Comparison of ENCODE assay signal across 8 cellular contexts in genomic region chr3:42556089-42556632, GRCh38. TPM values are rescaled to one million over a fixed set of nuclear protein-coding genes. Genes with fewer than 3 reads are reported as not detected.
A peak's percentile ranks its signal among the peaks of the same experiment; 100 is the strongest.
DNase-seq lines count a peak whose midpoint lies in the region; ATAC-seq and FAIRE-seq lines count a peak whose summit lies in the region.
"Had no signal": no experiment of that assay in that cellular context is flagged by ENCODE, and none has a peak within 500 bp of the region (broad histone marks: within the 10 kb centered on the region; RNA-seq: fewer than 3 reads in every experiment).

No MANE protein-coding gene starts in this region.

- no peaks in the 10 kb centered on the region for H3K4me1 ChIP-seq in small intestine (ENCODE audit: control insufficient read depth in 2 of 2, insufficient read depth in 1 of 2, low read depth in 1 of 2, low read length in 1 of 2)

- no peaks in the 10 kb centered on the region for H3K9me3 Mint-ChIP-seq in activated T-cell treated with anti-CD3 and anti-CD28 coated beads, Interleukin-2, amount 50 U/mL, for 72 hours

- no peak for FAIRE-seq in small intestine (lab: Jason Lieb, UNC)

- DNase-seq in activated T-cell treated with anti-CD3 and anti-CD28 coated beads, Interleukin-2, amount 50 U/mL, for 72 hours = peak; percentile 40 to 53
- peak; percentile 33 for DNase-seq in small intestine
- DNase-seq in NCI-H526 treated with DMSO at 0.1 percent for 48 hours (lab: John Stamatoyannopoulos, UW) = no peak
- no peak for DNase-seq in Kasumi-1 (lab: John Stamatoyannopoulos, UW)
- DNase-seq in DMS153 (lab: John Stamatoyannopoulos, UW) = no peak
- DNase-seq: NCI-H2081 had no signal

- no peaks in the 10 kb centered on the region for H3K27me3 ChIP-seq in small intestine (ENCODE audit: control insufficient read depth in 2 of 2, insufficient read depth in 2 of 2, low read length in 2 of 2)

- H3K27ac Mint-ChIP-seq in activated T-cell treated with anti-CD3 and anti-CD28 coated beads, Interleukin-2, amount 50 U/mL, for 72 hours = peak overlapping the region; percentile 81

- H3K36me3 ChIP-seq in small intestine (ENCODE audit: control insufficient read depth in 2 of 2, insufficient read depth in 2 of 2, low read length in 2 of 2) = peaks cover 7 to 11% of the 10 kb centered on the region in 2 donors

- H3K4me3 ChIP-seq in small intestine (ENCODE audit: low read depth in 1 of 2, low read length in 2 of 2) = no peak overlapping the region

- H3K27me3 Mint-ChIP-seq in activated T-cell treated with anti-CD3 and anti-CD28 coated beads, Interleukin-2, amount 50 U/mL, for 72 hours (ENCODE audit: low read depth) = no peaks in the 10 kb centered on the region

- H3K9me3 ChIP-seq in small intestine (ENCODE audit: control insufficient read depth, low read depth) = no peaks in the 10 kb centered on the region

- H3K4me1 Mint-ChIP-seq in activated T-cell treated with anti-CD3 and anti-CD28 coated beads, Interleukin-2, amount 50 U/mL, for 72 hours (ENCODE audit: low read depth) = peaks cover 18% of the 10 kb centered on the region

- 63 to 85% (median 73%) methylated on average over 3 of the region's 3 CpGs for WGBS in small intestine, 3 donors

- H3K4me3 Mint-ChIP-seq in activated T-cell treated with anti-CD3 and anti-CD28 coated beads, Interleukin-2, amount 50 U/mL, for 72 hours = peak overlapping the region; percentile 26 to 57

- peak; percentile 90 for ATAC-seq in GM19438 (IDR thresholded peaks at IDR 0.05; ENCODE audit: low read depth, unreplicated experiment)
- peak; percentile 86 for ATAC-seq in HG03442 (IDR thresholded peaks at IDR 0.05; ENCODE audit: unreplicated experiment)
- peak; percentile 96 to 98 for ATAC-seq in activated T-cell treated with anti-CD3 and anti-CD28 coated beads, Interleukin-2, amount 50 U/mL, for 72 hours (replicated peaks in 1 of 2)

- peak overlapping the region; percentile 24 to 82 for H3K27ac ChIP-seq in small intestine (ENCODE audit: low read depth in 1 of 2, low read length in 1 of 2)

- H3K36me3 Mint-ChIP-seq in activated T-cell treated with anti-CD3 and anti-CD28 coated beads, Interleukin-2, amount 50 U/mL, for 72 hours (ENCODE audit: insufficient read depth in 2 of 2) = peaks cover 4 to 37% of the 10 kb centered on the region in 2 donors

RNA-seq across cellular contexts. Expression of gene SEC22C, which starts 25.6 kb away (rescaled TPM):
- 10 to 100 TPM; 60.6 to 66.4 TPM for total RNA-seq in activated T-cell treated with anti-CD3 and anti-CD28 coated beads, Interleukin-2, amount 50 U/mL, for 72 hours
- polyA plus RNA-seq in small intestine = 10 to 100 TPM; 24.1 to 49.9 (median 43.0) TPM

RNA-seq across cellular contexts. Expression of gene SS18L2, which starts 34.5 kb away (rescaled TPM):
- 10 to 100 TPM; 58.1 to 72.2 TPM for total RNA-seq in activated T-cell treated with anti-CD3 and anti-CD28 coated beads, Interleukin-2, amount 50 U/mL, for 72 hours
- polyA plus RNA-seq in small intestine = 10 to 100 TPM; 41.9 to 87.9 (median 70.8) TPM

RNA-seq across cellular contexts. Expression of gene NKTR, which starts 44.3 kb away (rescaled TPM):
- total RNA-seq in activated T-cell treated with anti-CD3 and anti-CD28 coated beads, Interleukin-2, amount 50 U/mL, for 72 hours = 100 to 1,000 TPM; 109 to 111 TPM
- 10 to 100 TPM; 11.3 to 25.0 (median 11.5) TPM for polyA plus RNA-seq in small intestine

RNA-seq across cellular contexts. Expression of gene VIPR1, which starts 53.7 kb away (rescaled TPM):
- total RNA-seq in activated T-cell treated with anti-CD3 and anti-CD28 coated beads, Interleukin-2, amount 50 U/mL, for 72 hours = 1 to 10 TPM; 5.6 to 6.6 TPM
- 10 to 100 TPM; 32.1 to 80.2 (median 71.3) TPM for polyA plus RNA-seq in small intestine

Comparison
In these comparisons a context has a peak if more than half of its experiments do, and no peak if none do; other contexts are left out.
1. DNase-seq: peak in activated T-cell treated with anti-CD3 and anti-CD28 coated beads, Interleukin-2, amount 50 U/mL, for 72 hours (2 of 2) and small intestine (single experiment); none in NCI-H526 treated with DMSO at 0.1 percent for 48 hours (single experiment), Kasumi-1 (0 of 2) and DMS153 (single experiment).
2. Peak in every context shown above with its lines, with median percentiles within 50 percentile points of each other: ATAC-seq.